Comparison of ENCODE assay signal across 19 cellular contexts in the genomic region with DNA sequence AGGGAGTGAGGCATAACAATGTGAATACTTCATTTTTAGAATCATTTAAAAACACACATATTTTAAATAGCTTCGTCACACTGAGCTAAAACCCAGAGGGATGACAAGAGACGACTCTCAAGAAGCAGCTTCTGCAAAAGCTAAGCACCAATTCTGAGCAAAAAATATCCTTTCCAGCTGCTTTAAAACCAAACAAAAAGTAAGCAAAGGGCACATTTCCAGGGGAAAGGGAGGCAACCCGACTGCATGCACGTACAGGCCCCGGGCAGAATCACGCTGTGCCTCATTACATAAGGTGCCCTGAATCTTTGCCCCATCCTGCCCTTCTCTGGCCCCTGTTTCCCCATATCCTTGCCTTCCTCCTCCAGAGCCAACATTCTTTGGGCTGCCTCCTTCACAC.
"Had no signal": no experiment of that assay in that cellular context is flagged by ENCODE, and none has a peak within 500 bp of the region (broad histone marks: within the 10 kb centered on the region; RNA-seq: fewer than 3 reads in every experiment).

No MANE protein-coding gene starts in this region.

- H3K4me1 ChIP-seq: gastroesophageal sphincter, parathyroid adenoma, stomach had no signal

- H3K27ac Mint-ChIP-seq: activated CD4-positive, alpha-beta T cell treated with anti-CD3 and anti-CD28 coated beads for 36 hours; activated CD8-positive, alpha-beta T cell treated with anti-CD3 and anti-CD28 coated beads, Interleukin-2, amount 10 ng/mL, durations not matched to agents 7 days and 5 days; activated naive CD8-positive, alpha-beta T cell treated with anti-CD3 and anti-CD28 coated beads, Interleukin-2, amount 50 U/mL, for 24 hours; nephron progenitor cell had no signal

- H3K27me3 ChIP-seq: gastroesophageal sphincter, stomach had no signal

- H3K9me3 ChIP-seq: gastroesophageal sphincter, stomach had no signal

- H3K4me1 Mint-ChIP-seq: activated CD4-positive, alpha-beta T cell treated with anti-CD3 and anti-CD28 coated beads for 36 hours; central memory CD8-positive, alpha-beta T cell; nephron progenitor cell had no signal

- H3K36me3 ChIP-seq: gastroesophageal sphincter, stomach had no signal

- H3K4me3 ChIP-seq: gastroesophageal sphincter, stomach had no signal

- H3K79me2 ChIP-seq: parathyroid adenoma had no signal

- DNase-seq: activated CD4-positive, alpha-beta T cell treated with anti-CD3 and anti-CD28 coated beads for 36 hours; activated CD8-positive, alpha-beta memory T cell treated with anti-CD3 and anti-CD28 coated beads, Interleukin-2, amount 50 U/mL, for 48 hours; activated CD8-positive, alpha-beta T cell treated with anti-CD3 and anti-CD28 coated beads, Interleukin-2, amount 10 ng/mL, durations not matched to agents 7 days and 5 days; activated naive CD4-positive, alpha-beta T cell; activated naive CD8-positive, alpha-beta T cell treated with anti-CD3 and anti-CD28 coated beads, Interleukin-2, amount 50 U/mL, for 24 hours; erythroblast; kidney; left ventricle myocardium superior; mesendoderm; nephron progenitor cell; stimulated activated CD4-positive, alpha-beta T cell treated with anti-CD3 and anti-CD28 coated beads, Interleukin-15, amount 100 ng/mL, for 24 hours; stimulated activated CD4-positive, alpha-beta T cell treated with anti-CD3 and anti-CD28 coated beads, Interleukin-4, amount 100 ng/mL, for 24 hours; stomach; T1000 had no signal

- H3K9ac ChIP-seq: parathyroid adenoma had no signal

- H2AFZ ChIP-seq: parathyroid adenoma had no signal

- H3K9me3 Mint-ChIP-seq: activated naive CD8-positive, alpha-beta T cell treated with anti-CD3 and anti-CD28 coated beads, Interleukin-2, amount 50 U/mL, for 24 hours; central memory CD8-positive, alpha-beta T cell; nephron progenitor cell had no signal

- FAIRE-seq: kidney, urothelium cell line had no signal

- H3K4me3 Mint-ChIP-seq: activated CD4-positive, alpha-beta T cell treated with anti-CD3 and anti-CD28 coated beads for 36 hours; activated CD8-positive, alpha-beta T cell treated with anti-CD3 and anti-CD28 coated beads, Interleukin-2, amount 10 ng/mL, durations not matched to agents 7 days and 5 days; activated naive CD8-positive, alpha-beta T cell treated with anti-CD3 and anti-CD28 coated beads, Interleukin-2, amount 50 U/mL, for 24 hours; central memory CD8-positive, alpha-beta T cell; nephron progenitor cell had no signal

- H3K27ac ChIP-seq: gastroesophageal sphincter, parathyroid adenoma, stomach, VCaP had no signal

- ATAC-seq: activated CD4-positive, alpha-beta T cell treated with anti-CD3 and anti-CD28 coated beads for 36 hours; activated CD8-positive, alpha-beta T cell treated with anti-CD3 and anti-CD28 coated beads, Interleukin-2, amount 10 ng/mL, durations not matched to agents 7 days and 5 days; activated naive CD8-positive, alpha-beta T cell treated with anti-CD3 and anti-CD28 coated beads, Interleukin-2, amount 50 U/mL, for 24 hours; gastroesophageal sphincter; left ventricle myocardium superior had no signal
